Comparison of ENCODE assay signal across 26 cellular contexts in the genomic region with DNA sequence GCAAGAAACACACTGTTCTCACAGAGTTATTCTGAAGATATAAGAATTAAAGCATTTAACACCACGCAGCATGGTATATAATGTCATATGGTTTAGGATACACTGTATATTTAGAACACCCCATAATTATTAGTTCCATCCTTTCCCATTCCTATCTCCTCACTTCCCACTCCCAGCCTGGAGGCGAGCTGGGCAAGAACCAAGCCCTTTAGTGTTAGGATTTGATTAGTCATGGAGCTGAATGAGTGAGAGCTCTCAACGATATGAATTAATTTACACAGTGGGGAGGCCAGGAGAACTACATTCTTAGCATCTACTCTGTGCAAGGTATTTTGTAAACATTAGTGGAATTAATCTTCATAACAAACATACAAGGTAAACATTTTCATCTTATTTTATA.
"Had no signal": no experiment of that assay in that cellular context is flagged by ENCODE, and none has a peak within 500 bp of the region (broad histone marks: within the 10 kb centered on the region; RNA-seq: fewer than 3 reads in every experiment).

No MANE protein-coding gene starts in this region.

- H3K36me3 ChIP-seq: adrenal gland, colonic mucosa, esophagus squamous epithelium, gastroesophageal sphincter, heart right ventricle, WERI-Rb-1 had no signal

- DNase-seq: activated B cell treated with CpG ODN at 0.5 μM for 24 hours; activated CD4-positive, alpha-beta T cell treated with anti-CD3 and anti-CD28 coated beads for 48 hours; activated CD4-positive, alpha-beta T cell treated with anti-CD3 and anti-CD28 coated beads, Interleukin-2, amount 50 U/mL, for 1 hour; activated CD4-positive, alpha-beta T cell treated with anti-CD3 and anti-CD28 coated beads, Interleukin-2, amount 50 U/mL, for 48 hours; activated CD8-positive, alpha-beta memory T cell treated with anti-CD3 and anti-CD28 coated beads for 24 hours; activated CD8-positive, alpha-beta T cell treated with anti-CD3 and anti-CD28 coated beads for 36 hours; activated effector memory CD4-positive, alpha-beta T cell treated with Interleukin-2 at 50 U/mL for 16 hours; activated naive CD4-positive, alpha-beta T cell treated with anti-CD3 and anti-CD28 coated beads for 36 hours; activated naive CD8-positive, alpha-beta T cell treated with anti-CD3 and anti-CD28 coated beads for 36 hours; activated naive CD8-positive, alpha-beta T cell treated with anti-CD3 and anti-CD28 coated beads, Interleukin-2, amount 50 U/mL, for 24 hours; activated T-cell treated with anti-CD3 and anti-CD28 coated beads, Interleukin-2, amount 50 U/mL, for 4 hours; adrenal gland; amygdala; aorta; caudate nucleus; colonic mucosa; effector CD8-positive, alpha-beta T cell; esophagus squamous epithelium; foreskin melanocyte; heart right ventricle; T-helper 17 cell; T1000; WERI-Rb-1 had no signal

- H3K27ac ChIP-seq: adrenal gland, body of pancreas, colonic mucosa, epithelial cell of prostate, esophagus squamous epithelium, gastroesophageal sphincter, heart right ventricle, WERI-Rb-1 had no signal

- H3K9me3 ChIP-seq: adrenal gland, body of pancreas, colonic mucosa, esophagus squamous epithelium, gastroesophageal sphincter, heart right ventricle had no signal

- H3K4me1 ChIP-seq: adrenal gland, body of pancreas, colonic mucosa, esophagus squamous epithelium, gastroesophageal sphincter, heart right ventricle had no signal

- H3K27me3 ChIP-seq: adrenal gland, body of pancreas, colonic mucosa, esophagus squamous epithelium, gastroesophageal sphincter had no signal

- H3K4me3 ChIP-seq: adrenal gland, body of pancreas, colonic mucosa, esophagus squamous epithelium, gastroesophageal sphincter, heart right ventricle had no signal
